8 cellular contexts compared by ENCODE assay signal in the genomic region with DNA sequence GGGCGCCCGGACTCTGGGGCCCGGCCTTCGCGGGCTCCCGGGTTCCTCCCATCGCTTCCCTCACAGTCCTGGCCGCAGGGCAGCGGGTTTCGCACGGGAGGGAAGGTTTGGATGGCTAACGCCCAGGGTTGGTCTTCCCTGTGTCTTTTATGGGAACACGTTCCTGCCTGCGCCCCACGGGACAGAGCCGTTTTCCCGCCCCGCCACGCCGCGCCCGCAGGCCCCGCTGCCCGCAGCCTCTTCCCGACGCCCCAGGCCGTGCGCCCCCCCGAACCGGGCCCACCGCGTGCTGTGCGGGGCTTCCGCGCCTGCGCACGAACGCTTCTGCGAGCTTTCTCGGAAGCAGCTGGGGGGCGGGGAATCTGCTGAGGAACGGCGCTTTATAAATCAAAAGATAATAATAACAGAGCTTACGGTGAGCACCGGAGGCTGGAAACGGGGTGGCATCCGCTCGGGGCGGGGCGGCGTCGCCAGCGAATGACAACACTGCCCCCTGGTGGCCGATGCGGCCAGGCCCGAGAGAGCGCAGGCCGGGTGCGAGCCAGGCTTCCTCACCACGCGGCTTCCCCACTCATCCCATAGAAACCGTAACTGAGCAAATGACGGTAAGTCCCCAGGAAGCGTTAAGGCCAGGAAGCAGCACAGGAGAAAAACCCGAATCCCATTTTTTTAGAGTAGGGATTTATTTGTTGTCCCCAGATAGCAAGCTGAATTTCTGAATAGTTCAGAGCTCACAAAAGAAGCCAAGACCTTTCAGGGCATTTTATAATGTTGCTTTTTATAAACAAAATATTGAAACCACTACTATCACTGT.
DNase-seq lines count a peak whose midpoint lies in the region; FAIRE-seq and TF ChIP-seq lines count a peak whose summit lies in the region.

No MANE protein-coding gene starts in this region.

- H3K27me3 ChIP-seq in DOHH2 (ENCODE audit: control insufficient read depth, low read length) (no peaks in the 10 kb centered on the region), astrocyte (ENCODE audit: insufficient read depth, low read length) (no peaks in the 10 kb centered on the region), hepatocyte (no peaks in the 10 kb centered on the region), uterus (no peaks in the 10 kb centered on the region)

- peaks cover 26% of the 10 kb centered on the region for H3K27me3 Mint-ChIP-seq in T-helper 2 cell treated with Interferon-gamma antibody and Interleukin-4, amounts not matched to agents 5 μg/mL and 100 μg/mL, for 36 hours (ENCODE audit: low read depth)
- peaks cover 22% of the 10 kb centered on the region for H3K27me3 Mint-ChIP-seq in astrocyte (ENCODE audit: low read depth, unreplicated experiment)

- H3K79me2 ChIP-seq in DOHH2 (ENCODE audit: control insufficient read depth, low read length) (no peaks in the 10 kb centered on the region), astrocyte (ENCODE audit: insufficient read depth, low read length) (no peaks in the 10 kb centered on the region), hepatocyte (no peaks in the 10 kb centered on the region)

- POLR2A ChIA-PET in HEK293 (lab: Yijun Ruan, JAX) = interaction anchor here (0.7 kb wide), 1 partner anchor 280 kb away, joined by 3 read pairs; no protein-coding TSS in a partner anchor

- no peaks in the 10 kb centered on the region for H3K9me3 Mint-ChIP-seq in T-helper 2 cell treated with Interferon-gamma antibody and Interleukin-4, amounts not matched to agents 5 μg/mL and 100 μg/mL, for 36 hours
- H3K9me3 Mint-ChIP-seq in astrocyte (ENCODE audit: unreplicated experiment) = no peaks in the 10 kb centered on the region

- H2AFZ ChIP-seq in astrocyte (ENCODE audit: low read depth, low read length) (peak overlapping the region; percentile 85), hepatocyte (peak overlapping the region; percentile 70)

- H3K4me1 ChIP-seq in DOHH2 (ENCODE audit: control insufficient read depth, low read length) (peaks cover 5% of the 10 kb centered on the region), HEK293 (ENCODE audit: control insufficient read depth, insufficient read depth, low read length) (peaks cover 21% of the 10 kb centered on the region), astrocyte (ENCODE audit: insufficient read depth, low read length) (peaks cover 42% of the 10 kb centered on the region), hepatocyte (ENCODE audit: insufficient read depth) (no peaks in the 10 kb centered on the region), uterus (no peaks in the 10 kb centered on the region)

- no peaks in the 10 kb centered on the region for H3F3A ChIP-seq in DOHH2 (ENCODE audit: control insufficient read depth, insufficient read depth)

- H3K9ac ChIP-seq in astrocyte (ENCODE audit: low read length) = peak overlapping the region; percentile 69

- peak overlapping the region; percentile 50 for H3K4me3 ChIP-seq in DOHH2 (ENCODE audit: low read length)
- peak overlapping the region; percentile 24 for H3K4me3 ChIP-seq in HEK293 (ENCODE audit: low read depth, low read length)
- peak overlapping the region; percentile 44 for H3K4me3 ChIP-seq in astrocyte (ENCODE audit: insufficient read depth, low read depth, low read length)
- peak overlapping the region; percentile 19 for H3K4me3 ChIP-seq in hepatocyte
- H3K4me3 ChIP-seq in uterus = peak overlapping the region; percentile 22 to 46

- peak; percentile 52 for DNase-seq in NCI-H1417 treated with DMSO at 0.1 percent for 48 hours (lab: John Stamatoyannopoulos, UW)
- DNase-seq in T-helper 2 cell treated with Interferon-gamma antibody and Interleukin-4, amounts not matched to agents 5 μg/mL and 100 μg/mL, for 36 hours (ENCODE audit: low spot score) = peak; percentile 76
- DNase-seq in astrocyte (ENCODE audit: low read depth) = peak; percentile 62
- DNase-seq in hepatocyte (ENCODE audit: low spot score) = peak; percentile 91
- DNase-seq in putamen (ENCODE audit: low spot score) = peak; percentile 58
- peak; percentile 81 to 86 for DNase-seq in uterus

- H4K20me1 ChIP-seq in DOHH2 (ENCODE audit: control insufficient read depth, insufficient read depth, low read depth, low read length) (no peaks in the 10 kb centered on the region), astrocyte (ENCODE audit: insufficient read depth, low read length) (no peaks in the 10 kb centered on the region), hepatocyte (ENCODE audit: insufficient read depth, poor library complexity, severe bottlenecking) (no peaks in the 10 kb centered on the region)

- H3K9me3 ChIP-seq in DOHH2 (ENCODE audit: control insufficient read depth, insufficient read depth, low read length) = no peaks in the 10 kb centered on the region
- no peaks in the 10 kb centered on the region for H3K9me3 ChIP-seq in HEK293 (ENCODE audit: control insufficient read depth, insufficient read depth, low read depth, low read length)
- no peaks in the 10 kb centered on the region for H3K9me3 ChIP-seq in astrocyte (ENCODE audit: insufficient read depth, low read depth, low read length)
- no peaks in the 10 kb centered on the region for H3K9me3 ChIP-seq in hepatocyte (ENCODE audit: low read depth)
- H3K9me3 ChIP-seq in uterus = no peaks in the 10 kb centered on the region

- FAIRE-seq in astrocyte (lab: Jason Lieb, UNC) = no peak

- WGBS in hepatocyte (ENCODE audit: low lambda C conversion rate, missing lambda C conversion rate) = 3% methylated on average over 64 of the region's 65 CpGs

- CTCF ChIA-PET in HEK293 (lab: Yijun Ruan, JAX) = interaction anchor here (0.5 to 3.2 kb wide), 100 partner anchors 9 to 1909 kb away, joined by 3 to 34 read pairs (median 4); a partner anchor contains a TSS

- no peaks in the 10 kb centered on the region for H3K36me3 Mint-ChIP-seq in T-helper 2 cell treated with Interferon-gamma antibody and Interleukin-4, amounts not matched to agents 5 μg/mL and 100 μg/mL, for 36 hours (ENCODE audit: low read depth)
- no peaks in the 10 kb centered on the region for H3K36me3 Mint-ChIP-seq in astrocyte (ENCODE audit: low read depth, unreplicated experiment)

- H3K4me3 Mint-ChIP-seq in T-helper 2 cell treated with Interferon-gamma antibody and Interleukin-4, amounts not matched to agents 5 μg/mL and 100 μg/mL, for 36 hours = peak overlapping the region; percentile 53
- peak overlapping the region; percentile 75 for H3K4me3 Mint-ChIP-seq in astrocyte (ENCODE audit: unreplicated experiment)

- H3K4me2 ChIP-seq in DOHH2 (ENCODE audit: low read length) = peak overlapping the region; percentile 59
- H3K4me2 ChIP-seq in astrocyte (ENCODE audit: low read length) = peak overlapping the region; percentile 81
- peak overlapping the region; percentile 82 for H3K4me2 ChIP-seq in hepatocyte

- intact Hi-C loops in uterus (cut with DNase I; ENCODE audit: low total_unique reads) = loop anchor here (5.0 kb wide), 1 partner anchor 1032 kb away; no protein-coding TSS in a partner anchor

- no peaks in the 10 kb centered on the region for H3K36me3 ChIP-seq in DOHH2 (ENCODE audit: control insufficient read depth, low read length)
- H3K36me3 ChIP-seq in HEK293 (ENCODE audit: control insufficient read depth in 2 of 2, insufficient read depth in 1 of 2, low read length in 2 of 2) = no peaks in the 10 kb centered on the region
- no peaks in the 10 kb centered on the region for H3K36me3 ChIP-seq in astrocyte (ENCODE audit: insufficient read depth, low read length)
- H3K36me3 ChIP-seq in hepatocyte (replicated peaks; ENCODE audit: insufficient read depth, low read depth) = no peaks in the 10 kb centered on the region
- H3K36me3 ChIP-seq in uterus = no peaks in the 10 kb centered on the region

- TF ChIP-seq CTCF in DOHH2 (IDR thresholded peaks at IDR 0.05; ENCODE audit: low read depth, low read length, poor library complexity, severe bottlenecking) (peak; percentile 96), HEK293 (tag by site-specific recombination; IDR thresholded peaks at IDR 0.05) (peak; percentile 97), astrocyte (IDR thresholded peaks at IDR 0.05; ENCODE audit: insufficient read depth, low read depth, low read length) (peak; percentile 83), hepatocyte (IDR thresholded peaks at IDR 0.05; ENCODE audit: poor library complexity) (peak; percentile 99), uterus (IDR thresholded peaks at IDR 0.05) (peak; percentile 92 to 98 (median 94))

- H3K9me2 ChIP-seq in DOHH2 (replicated peaks; ENCODE audit: control insufficient read depth, low read length) = no peaks in the 10 kb centered on the region
- no peaks in the 10 kb centered on the region for H3K9me2 ChIP-seq in hepatocyte (replicated peaks; ENCODE audit: insufficient read depth)

- H3K27ac Mint-ChIP-seq in T-helper 2 cell treated with Interferon-gamma antibody and Interleukin-4, amounts not matched to agents 5 μg/mL and 100 μg/mL, for 36 hours = no peak overlapping the region
- H3K27ac Mint-ChIP-seq in astrocyte (ENCODE audit: unreplicated experiment) = peak overlapping the region; percentile 26

- peaks cover 4% of the 10 kb centered on the region for H3K4me1 Mint-ChIP-seq in T-helper 2 cell treated with Interferon-gamma antibody and Interleukin-4, amounts not matched to agents 5 μg/mL and 100 μg/mL, for 36 hours (ENCODE audit: low read depth)
- peaks cover 17% of the 10 kb centered on the region for H3K4me1 Mint-ChIP-seq in astrocyte (ENCODE audit: low read depth, unreplicated experiment)

- no peak for TF ChIP-seq POLR2A in uterus (IDR thresholded peaks at IDR 0.05)

- no peak overlapping the region for H3K27ac ChIP-seq in DOHH2 (ENCODE audit: low read depth, low read length)
- peak overlapping the region; percentile 83 for H3K27ac ChIP-seq in HEK293 (ENCODE audit: extremely low read depth, low read depth, low read length)
- H3K27ac ChIP-seq in astrocyte (ENCODE audit: low read depth, low read length) = peak overlapping the region; percentile 35
- peak overlapping the region; percentile 32 for H3K27ac ChIP-seq in hepatocyte
- peak overlapping the region; percentile 33 to 53 for H3K27ac ChIP-seq in uterus

TF ChIP-seq in HEK293, 187 proteins besides CTCF, POLR2A, EP300 and RAD21 (continues in another document):
- TF ChIP-seq SETDB1 (IDR thresholded peaks at IDR 0.05; ENCODE audit: insufficient read length, low read length) (no peak), ZNF843 (tag by site-specific recombination; IDR thresholded peaks at IDR 0.05) (peak; percentile 60), ZNF335 (tag by site-specific recombination; conservative IDR thresholded peaks at IDR 0.05) (peak; percentile 40; the same call in 1 of the 2 replicates)
- TF ChIP-seq, protein P1, sequence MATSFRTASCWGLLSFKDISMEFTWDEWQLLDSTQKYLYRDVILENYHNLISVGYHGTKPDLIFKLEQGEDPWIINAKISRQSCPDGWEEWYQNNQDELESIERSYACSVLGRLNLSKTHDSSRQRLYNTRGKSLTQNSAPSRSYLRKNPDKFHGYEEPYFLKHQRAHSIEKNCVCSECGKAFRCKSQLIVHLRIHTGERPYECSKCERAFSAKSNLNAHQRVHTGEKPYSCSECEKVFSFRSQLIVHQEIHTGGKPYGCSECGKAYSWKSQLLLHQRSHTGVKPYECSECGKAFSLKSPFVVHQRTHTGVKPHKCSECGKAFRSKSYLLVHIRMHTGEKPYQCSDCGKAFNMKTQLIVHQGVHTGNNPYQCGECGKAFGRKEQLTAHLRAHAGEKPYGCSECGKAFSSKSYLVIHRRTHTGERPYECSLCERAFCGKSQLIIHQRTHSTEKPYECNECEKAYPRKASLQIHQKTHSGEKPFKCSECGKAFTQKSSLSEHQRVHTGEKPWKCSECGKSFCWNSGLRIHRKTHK (tag by site-specific recombination; IDR thresholded peaks at IDR 0.05) = no peak
